In the genomic region with DNA sequence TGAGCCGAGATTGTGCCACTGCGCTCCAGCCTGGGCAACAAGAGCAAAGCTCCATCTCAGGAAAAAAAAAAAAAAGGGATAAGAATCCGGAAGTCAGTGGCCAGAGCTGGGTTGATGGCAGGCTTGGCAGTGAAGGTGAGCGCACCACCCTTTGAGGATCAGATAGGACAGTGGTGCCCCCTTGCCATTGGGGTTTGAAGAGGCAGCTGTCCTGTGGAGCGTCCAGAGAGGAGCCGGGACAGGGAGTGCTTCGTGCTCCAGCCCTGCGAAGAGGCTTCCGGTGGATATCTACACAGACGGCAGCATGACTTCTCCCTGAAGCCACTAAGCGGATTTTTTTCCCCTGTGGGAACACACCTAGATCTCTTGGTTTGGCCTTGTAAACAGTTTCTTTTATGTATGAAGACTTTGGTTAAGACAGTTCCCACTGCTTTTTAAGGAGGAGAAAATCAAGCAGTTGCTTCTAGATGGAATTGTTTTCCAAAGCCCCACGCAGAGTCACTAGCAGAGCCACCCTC, we compare ENCODE assay signal across 1 cellular context.
TF ChIP-seq lines count a peak whose summit lies in the region.

No MANE protein-coding gene starts in this region.

TF ChIP-seq in K562, 482 proteins besides CTCF, POLR2A, EP300 and RAD21 (continued from another document):
- TF ChIP-seq, protein P1, sequence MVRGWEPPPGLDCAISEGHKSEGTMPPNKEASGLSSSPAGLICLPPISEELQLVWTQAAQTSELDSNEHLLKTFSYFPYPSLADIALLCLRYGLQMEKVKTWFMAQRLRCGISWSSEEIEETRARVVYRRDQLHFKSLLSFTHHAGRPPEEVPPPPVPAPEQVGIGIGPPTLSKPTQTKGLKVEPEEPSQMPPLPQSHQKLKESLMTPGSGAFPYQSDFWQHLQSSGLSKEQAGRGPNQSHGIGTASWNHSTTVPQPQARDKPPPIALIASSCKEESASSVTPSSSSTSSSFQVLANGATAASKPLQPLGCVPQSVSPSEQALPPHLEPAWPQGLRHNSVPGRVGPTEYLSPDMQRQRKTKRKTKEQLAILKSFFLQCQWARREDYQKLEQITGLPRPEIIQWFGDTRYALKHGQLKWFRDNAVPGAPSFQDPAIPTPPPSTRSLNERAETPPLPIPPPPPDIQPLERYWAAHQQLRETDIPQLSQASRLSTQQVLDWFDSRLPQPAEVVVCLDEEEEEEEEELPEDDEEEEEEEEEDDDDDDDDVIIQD (CRISPR knock-in tag; IDR thresholded peaks at IDR 0.05) = 0 out of 2 replicates have a peak, but pooled peaks have one; percentile 43
- TF ChIP-seq, protein P2, sequence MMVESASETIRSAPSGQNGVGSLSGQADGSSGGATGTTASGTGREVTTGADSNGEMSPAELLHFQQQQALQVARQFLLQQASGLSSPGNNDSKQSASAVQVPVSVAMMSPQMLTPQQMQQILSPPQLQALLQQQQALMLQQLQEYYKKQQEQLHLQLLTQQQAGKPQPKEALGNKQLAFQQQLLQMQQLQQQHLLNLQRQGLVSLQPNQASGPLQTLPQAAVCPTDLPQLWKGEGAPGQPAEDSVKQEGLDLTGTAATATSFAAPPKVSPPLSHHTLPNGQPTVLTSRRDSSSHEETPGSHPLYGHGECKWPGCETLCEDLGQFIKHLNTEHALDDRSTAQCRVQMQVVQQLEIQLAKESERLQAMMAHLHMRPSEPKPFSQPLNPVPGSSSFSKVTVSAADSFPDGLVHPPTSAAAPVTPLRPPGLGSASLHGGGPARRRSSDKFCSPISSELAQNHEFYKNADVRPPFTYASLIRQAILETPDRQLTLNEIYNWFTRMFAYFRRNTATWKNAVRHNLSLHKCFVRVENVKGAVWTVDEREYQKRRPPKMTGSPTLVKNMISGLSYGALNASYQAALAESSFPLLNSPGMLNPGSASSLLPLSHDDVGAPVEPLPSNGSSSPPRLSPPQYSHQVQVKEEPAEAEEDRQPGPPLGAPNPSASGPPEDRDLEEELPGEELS (CRISPR knock-in tag; IDR thresholded peaks at IDR 0.05; ENCODE audit: borderline replicate concordance) = no peak
- TF ChIP-seq CHD4 (IDR thresholded peaks at IDR 0.05; ENCODE audit: insufficient read depth, insufficient replicate concordance, low read depth, low read length, poor library complexity, severe bottlenecking) = peak; percentile 18
TF ChIP-seq in K562: peak in this region for 15.
